8 cellular contexts compared by ENCODE assay signal in genomic region chr10:60820093-60820769, GRCh38. TPM values are rescaled to one million over a fixed set of nuclear protein-coding genes. Genes with fewer than 3 reads are reported as not detected.
A peak's percentile ranks its signal among the peaks of the same experiment; 100 is the strongest.
DNase-seq lines count a peak whose midpoint lies in the region; ATAC-seq and TF ChIP-seq lines count a peak whose summit lies in the region.

No MANE protein-coding gene starts in this region.

- CTCF ChIA-PET in A673 (lab: Charles Lee): no interaction called here

- H3K4me3 ChIP-seq in A673 (ENCODE audit: low read depth, low read length, poor library complexity, severe bottlenecking) (no peak overlapping the region), epithelial cell of proximal tubule (ENCODE audit: low read depth, low read length) (no peak overlapping the region), MG63 (no peak overlapping the region)

- H3K36me3 ChIP-seq in A673 (ENCODE audit: insufficient read depth, low read length, poor library complexity, severe bottlenecking): no peaks in the 10 kb centered on the region
- no peaks in the 10 kb centered on the region; the same call in 1 of the 2 replicates for H3K36me3 ChIP-seq in MG63

- peak; percentile 40; the same call in 1 of the 2 replicates for TF ChIP-seq CTCF in A673 (conservative IDR thresholded peaks at IDR 0.05; ENCODE audit: low read depth, low read length)
- peak; percentile 41 for TF ChIP-seq CTCF in epithelial cell of proximal tubule (conservative IDR thresholded peaks at IDR 0.05; ENCODE audit: low read depth, low read length)

- ATAC-seq in GM18909 (IDR thresholded peaks at IDR 0.05; ENCODE audit: poor library complexity, unreplicated experiment) (peak; percentile 66), HG03521 (IDR thresholded peaks at IDR 0.05; ENCODE audit: unreplicated experiment) (peak; percentile 80), GM21360 (IDR thresholded peaks at IDR 0.05; ENCODE audit: unreplicated experiment) (no peak)

- intact Hi-C loops in A673 (cut with micrococcal nuclease; ENCODE audit: unreplicated experiment): loop anchor here (10.0 kb wide), 1 partner anchor 1015 kb away; no protein-coding TSS in a partner anchor

- H3K4me1 ChIP-seq in A673 (ENCODE audit: insufficient read depth, low read length, poor library complexity, severe bottlenecking): peaks cover 39% of the 10 kb centered on the region

- DNase-seq in A673 (ENCODE audit: low spot score): peak; percentile 28
- DNase-seq in epithelial cell of proximal tubule (ENCODE audit: low read depth): no peak
- DNase-seq in NCI-H1048 (lab: John Stamatoyannopoulos, UW): no peak
- DNase-seq in stimulated activated naive CD4-positive, alpha-beta T cell treated with Interleukin-2 at 50 U/mL for 16 hours (lab: John Stamatoyannopoulos, UW): no peak
- no peak for DNase-seq in MG63

- no peaks in the 10 kb centered on the region for H3K27me3 ChIP-seq in A673 (replicated peaks; ENCODE audit: insufficient read depth, low read depth, low read length, poor library complexity)
- H3K27me3 ChIP-seq in MG63: no peaks in the 10 kb centered on the region

- H3K9me3 ChIP-seq in A673 (ENCODE audit: low read depth, low read length, poor library complexity, severe bottlenecking) (no peaks in the 10 kb centered on the region), MG63 (no peaks in the 10 kb centered on the region)

- BruUV-seq in A673 (replicated peaks; lab: Mats Ljungman, UMichigan): no TSS peak

- no peak overlapping the region for H3K27ac ChIP-seq in A673 (ENCODE audit: low read depth, low read length, poor library complexity, severe bottlenecking)

- POLR2A ChIA-PET in A673 (lab: Charles Lee; ENCODE audit: low non-redundant PET): no interaction called here

RNA-seq across cellular contexts. Expression of gene CDK1, which starts 42.0 kb away (rescaled TPM):
- total RNA-seq in A673 (2021) (153 and 168 TPM in 2 replicates), epithelial cell of proximal tubule (127 and 141 TPM in 2 replicates)
- total RNA-seq in MG63 (2014; rRNA removed; shearing (Covaris generic); ENCODE audit: low replicate concordance): 131 and 164 TPM in 2 replicates
